Comparison of ENCODE assay signal across 32 cellular contexts in genomic region chr16:52872706-52873105, GRCh38.
"Had no signal": no experiment of that assay in that cellular context is flagged by ENCODE, and none has a peak within 500 bp of the region (broad histone marks: within the 10 kb centered on the region; RNA-seq: fewer than 3 reads in every experiment).

No MANE protein-coding gene starts in this region.

- H3K4me3 ChIP-seq: ascending aorta, MG63, SJCRH30, SK-N-MC had no signal

- H3K36me3 ChIP-seq: ascending aorta, brain microvascular endothelial cell, MG63, SJCRH30, WERI-Rb-1 had no signal

- H3K4me1 Mint-ChIP-seq: activated naive CD8-positive, alpha-beta T cell treated with anti-CD3 and anti-CD28 coated beads for 36 hours; activated T-helper 17 cell treated with anti-CD3 and anti-CD28 coated beads, Interleukin-2, amount 50 U/mL, for 72 hours had no signal

- H3K4me3 Mint-ChIP-seq: activated CD8-positive, alpha-beta T cell treated with anti-CD3 and anti-CD28 coated beads for 36 hours; activated naive CD8-positive, alpha-beta T cell treated with anti-CD3 and anti-CD28 coated beads for 36 hours; activated T-cell treated with anti-CD3 and anti-CD28 coated beads, Interleukin-2, amount 50 U/mL, for 72 hours; activated T-helper 17 cell treated with anti-CD3 and anti-CD28 coated beads, Interleukin-2, amount 50 U/mL, for 72 hours had no signal

- H3K36me3 Mint-ChIP-seq: activated naive CD8-positive, alpha-beta T cell treated with anti-CD3 and anti-CD28 coated beads for 36 hours had no signal

- H3K4me1 ChIP-seq: ascending aorta, SJCRH30 had no signal

- H3K27ac ChIP-seq: ascending aorta, brain microvascular endothelial cell, SJCRH30, SK-N-MC, WERI-Rb-1 had no signal

- H3K27me3 ChIP-seq: ascending aorta, brain microvascular endothelial cell, MG63, SJCRH30 had no signal

- ATAC-seq: activated CD8-positive, alpha-beta T cell treated with anti-CD3 and anti-CD28 coated beads for 36 hours; activated T-cell treated with anti-CD3 and anti-CD28 coated beads, Interleukin-2, amount 50 U/mL, for 72 hours; activated T-helper 17 cell treated with anti-CD3 and anti-CD28 coated beads, Interleukin-2, amount 50 U/mL, for 72 hours; Panc1 had no signal

- H3K9me3 ChIP-seq: ascending aorta, MG63, SJCRH30 had no signal

- DNase-seq: activated CD4-positive, alpha-beta T cell treated with anti-CD3 and anti-CD28 coated beads for 1 hour; activated CD4-positive, alpha-beta T cell treated with anti-CD3 and anti-CD28 coated beads for 48 hours; activated CD4-positive, CD25-positive, alpha-beta regulatory T cell; activated CD8-positive, alpha-beta T cell treated with anti-CD3 and anti-CD28 coated beads for 36 hours; activated effector memory CD4-positive, alpha-beta T cell treated with anti-CD3 and anti-CD28 coated beads, Interleukin-2, amount 50 U/mL, for 16 hours; activated naive CD4-positive, alpha-beta T cell; activated naive CD4-positive, alpha-beta T cell treated with anti-CD3 and anti-CD28 coated beads, Interleukin-2, amount 50 U/mL, for 16 hours; activated naive CD8-positive, alpha-beta T cell treated with anti-CD3 and anti-CD28 coated beads for 36 hours; activated T-cell treated with anti-CD3 and anti-CD28 coated beads, Interleukin-2, amount 50 U/mL, for 1 hour; activated T-cell treated with anti-CD3 and anti-CD28 coated beads, Interleukin-2, amount 50 U/mL, for 72 hours; amniotic stem cell; brain microvascular endothelial cell; central memory CD4-positive, alpha-beta T cell; Kasumi-1; KG1; MG63; NCI-H1048; NCI-H1105 treated with DMSO at 0.1 percent for 48 hours; NCI-H1436; NCI-H1694; NCI-H1930; NCI-H2081 treated with DMSO at 0.1 percent for 48 hours; NCI-H345; NCI-H524 treated with DMSO at 0.1 percent for 48 hours; SHP77; SJCRH30; T1000; WERI-Rb-1 had no signal

- H3K9me3 Mint-ChIP-seq: activated CD8-positive, alpha-beta T cell treated with anti-CD3 and anti-CD28 coated beads for 36 hours; activated naive CD8-positive, alpha-beta T cell treated with anti-CD3 and anti-CD28 coated beads for 36 hours; activated T-helper 17 cell treated with anti-CD3 and anti-CD28 coated beads, Interleukin-2, amount 50 U/mL, for 72 hours had no signal

- H3K27ac Mint-ChIP-seq: activated CD8-positive, alpha-beta T cell treated with anti-CD3 and anti-CD28 coated beads for 36 hours; activated naive CD8-positive, alpha-beta T cell treated with anti-CD3 and anti-CD28 coated beads for 36 hours; activated T-cell treated with anti-CD3 and anti-CD28 coated beads, Interleukin-2, amount 50 U/mL, for 72 hours; activated T-helper 17 cell treated with anti-CD3 and anti-CD28 coated beads, Interleukin-2, amount 50 U/mL, for 72 hours had no signal

- H3K27me3 Mint-ChIP-seq: activated naive CD8-positive, alpha-beta T cell treated with anti-CD3 and anti-CD28 coated beads for 36 hours had no signal
